8 cellular contexts compared by ENCODE assay signal in genomic region chr5:27472000-27472763, GRCh38.
DNase-seq lines count a peak whose midpoint lies in the region; ATAC-seq and TF ChIP-seq lines count a peak whose summit lies in the region.

No MANE protein-coding gene starts in this region.

- peaks cover 23% of the 10 kb centered on the region for H3K36me3 Mint-ChIP-seq in glutamatergic neuron (ENCODE audit: unreplicated experiment)
- H3K36me3 Mint-ChIP-seq in CD8-positive, alpha-beta T cell: no peaks in the 10 kb centered on the region
- no peaks in the 10 kb centered on the region for H3K36me3 Mint-ChIP-seq in CD4-positive, alpha-beta memory T cell

- H3K4me3 ChIP-seq in A673 (ENCODE audit: low read depth, low read length, poor library complexity, severe bottlenecking): no peak overlapping the region
- H3K4me3 ChIP-seq in NT2/D1 (ENCODE audit: insufficient read length, low read depth): peak overlapping the region; percentile 56
- H3K4me3 ChIP-seq in CD8-positive, alpha-beta T cell (ENCODE audit: low read depth, low read length): no peak overlapping the region
- H3K4me3 ChIP-seq in CD4-positive, alpha-beta memory T cell (ENCODE audit: low read length in 2 of 2): no peak overlapping the region

- H3K4me3 Mint-ChIP-seq in glutamatergic neuron (ENCODE audit: unreplicated experiment): peak overlapping the region; percentile 97
- H3K4me3 Mint-ChIP-seq in CD8-positive, alpha-beta T cell: no peak overlapping the region
- H3K4me3 Mint-ChIP-seq in CD4-positive, alpha-beta memory T cell: no peak overlapping the region

- intact Hi-C loops in A673 (cut with micrococcal nuclease; ENCODE audit: unreplicated experiment): no loop called here
- intact Hi-C loops in CD8-positive, alpha-beta T cell (cut with DNase I, micrococcal nuclease): no loop called here
- intact Hi-C loops in CD4-positive, alpha-beta memory T cell (cut with micrococcal nuclease): no loop called here

- H3K27ac Mint-ChIP-seq in glutamatergic neuron (ENCODE audit: unreplicated experiment): peak overlapping the region; percentile 99
- H3K27ac Mint-ChIP-seq in CD8-positive, alpha-beta T cell: no peak overlapping the region
- H3K27ac Mint-ChIP-seq in CD4-positive, alpha-beta memory T cell: no peak overlapping the region

- BruUV-seq in A673 (replicated peaks; lab: Mats Ljungman, UMichigan): no TSS peak

- ATAC-seq in GM18499 (IDR thresholded peaks at IDR 0.05; ENCODE audit: insufficient read depth, unreplicated experiment) (peak; percentile 92), HG02798 (IDR thresholded peaks at IDR 0.05; ENCODE audit: poor library complexity, unreplicated experiment) (peak; percentile 97)
- no peak for ATAC-seq in CD8-positive, alpha-beta T cell

- DNase-seq in A673 (ENCODE audit: low spot score): peak; percentile 24
- DNase-seq in NT2/D1 (ENCODE audit: low read depth, low spot score): peak; percentile 67
- peak; percentile 92 for DNase-seq in glutamatergic neuron
- DNase-seq in CD8-positive, alpha-beta T cell: no peak
- DNase-seq in stimulated activated CD8-positive, alpha-beta memory T cell treated with anti-CD3 and anti-CD28 coated beads, Interleukin-4, amount 100 ng/mL, for 48 hours: no peak
- no peak for DNase-seq in CD4-positive, alpha-beta memory T cell

- H3K4me1 ChIP-seq in A673 (ENCODE audit: insufficient read depth, low read length, poor library complexity, severe bottlenecking): no peaks in the 10 kb centered on the region
- no peaks in the 10 kb centered on the region for H3K4me1 ChIP-seq in NT2/D1 (ENCODE audit: insufficient read depth, insufficient read length)
- no peaks in the 10 kb centered on the region for H3K4me1 ChIP-seq in CD8-positive, alpha-beta T cell (ENCODE audit: insufficient read depth, low read length)
- H3K4me1 ChIP-seq in CD4-positive, alpha-beta memory T cell (ENCODE audit: insufficient read depth, low read length): no peaks in the 10 kb centered on the region

- peak overlapping the region; percentile 64 for H3K9ac ChIP-seq in NT2/D1 (ENCODE audit: insufficient read length, low read depth)

- H3K9me3 Mint-ChIP-seq in glutamatergic neuron (ENCODE audit: unreplicated experiment): peaks cover 14% of the 10 kb centered on the region
- peaks cover 19% of the 10 kb centered on the region for H3K9me3 Mint-ChIP-seq in CD8-positive, alpha-beta T cell
- peaks cover 2 to 16% (median 9%) of the 10 kb centered on the region in 8 donors for H3K9me3 Mint-ChIP-seq in CD4-positive, alpha-beta memory T cell

- TF ChIP-seq CTCF in A673 (conservative IDR thresholded peaks at IDR 0.05; ENCODE audit: low read depth, low read length) (no peak), glutamatergic neuron (IDR thresholded peaks at IDR 0.05; ENCODE audit: partially characterized antibody, unreplicated experiment) (no peak)
- no peak for TF ChIP-seq CTCF in CD8-positive, alpha-beta T cell (IDR thresholded peaks at IDR 0.05)

- CTCF ChIA-PET in A673 (lab: Charles Lee): no interaction called here
- CTCF ChIA-PET in CD8-positive, alpha-beta T cell (lab: Charles Lee): no interaction called here
- CTCF ChIA-PET in CD4-positive, alpha-beta memory T cell (lab: Charles Lee; ENCODE audit: partially characterized antibody): no interaction called here

- no peaks in the 10 kb centered on the region for H3K27me3 ChIP-seq in A673 (replicated peaks; ENCODE audit: insufficient read depth, low read depth, low read length, poor library complexity)
- H3K27me3 ChIP-seq in NT2/D1 (ENCODE audit: insufficient read depth, insufficient read length): no peaks in the 10 kb centered on the region
- no peaks in the 10 kb centered on the region for H3K27me3 ChIP-seq in CD8-positive, alpha-beta T cell (ENCODE audit: insufficient read depth, low read length)
- H3K27me3 ChIP-seq in CD4-positive, alpha-beta memory T cell (ENCODE audit: insufficient read depth, low read length): no peaks in the 10 kb centered on the region

- POLR2A ChIA-PET in A673 (lab: Charles Lee; ENCODE audit: low non-redundant PET): no interaction called here
- POLR2A ChIA-PET in CD8-positive, alpha-beta T cell (lab: Charles Lee): no interaction called here
- POLR2A ChIA-PET in CD4-positive, alpha-beta memory T cell (lab: Charles Lee; ENCODE audit: partially characterized antibody): no interaction called here

- H3K4me1 Mint-ChIP-seq in glutamatergic neuron (ENCODE audit: low read depth, unreplicated experiment): peaks cover 9% of the 10 kb centered on the region
- H3K4me1 Mint-ChIP-seq in CD8-positive, alpha-beta T cell (ENCODE audit: low read depth): no peaks in the 10 kb centered on the region
- no peaks in the 10 kb centered on the region for H3K4me1 Mint-ChIP-seq in CD4-positive, alpha-beta memory T cell

- H3K36me3 ChIP-seq in A673 (ENCODE audit: insufficient read depth, low read length, poor library complexity, severe bottlenecking): no peaks in the 10 kb centered on the region
- peaks cover 19% of the 10 kb centered on the region for H3K36me3 ChIP-seq in NT2/D1 (ENCODE audit: insufficient read depth, insufficient read length, low read length)
- no peaks in the 10 kb centered on the region for H3K36me3 ChIP-seq in CD8-positive, alpha-beta T cell (ENCODE audit: insufficient read depth, low read length)
- H3K36me3 ChIP-seq in CD4-positive, alpha-beta memory T cell (ENCODE audit: insufficient read depth, low read length): no peaks in the 10 kb centered on the region

- peaks cover 14% of the 10 kb centered on the region for H3K27me3 Mint-ChIP-seq in glutamatergic neuron (ENCODE audit: unreplicated experiment)
- no peaks in the 10 kb centered on the region for H3K27me3 Mint-ChIP-seq in CD8-positive, alpha-beta T cell (ENCODE audit: low read depth)
- no peaks in the 10 kb centered on the region for H3K27me3 Mint-ChIP-seq in CD4-positive, alpha-beta memory T cell

- H3K9me3 ChIP-seq in A673 (ENCODE audit: low read depth, low read length, poor library complexity, severe bottlenecking) (no peaks in the 10 kb centered on the region), NT2/D1 (ENCODE audit: insufficient read depth, low read length) (peaks cover 32% of the 10 kb centered on the region)
- H3K9me3 ChIP-seq in CD8-positive, alpha-beta T cell (ENCODE audit: low read length): no peaks in the 10 kb centered on the region
- H3K9me3 ChIP-seq in CD4-positive, alpha-beta memory T cell (ENCODE audit: control insufficient read depth in 1 of 2, low read length in 2 of 2): peaks cover 0 to 5% of the 10 kb centered on the region in 2 donors

- no peak overlapping the region for H3K27ac ChIP-seq in A673 (ENCODE audit: low read depth, low read length, poor library complexity, severe bottlenecking)
- no peak overlapping the region for H3K27ac ChIP-seq in CD8-positive, alpha-beta T cell (ENCODE audit: low read depth, low read length)
- no peak overlapping the region for H3K27ac ChIP-seq in CD4-positive, alpha-beta memory T cell (ENCODE audit: low read depth, low read length)

Comparison
In these comparisons a context has a peak if more than half of its experiments do, and no peak if none do; other contexts are left out.
1. DNase-seq: peak in A673 (single experiment), NT2/D1 (single experiment) and glutamatergic neuron (single experiment); none in CD8-positive, alpha-beta T cell (0 of 7), stimulated activated CD8-positive, alpha-beta memory T cell treated with anti-CD3 and anti-CD28 coated beads, Interleukin-4, amount 100 ng/mL, for 48 hours (single experiment) and CD4-positive, alpha-beta memory T cell (0 of 5).